ENCODE assay signal across 21 cellular contexts in the genomic region with DNA sequence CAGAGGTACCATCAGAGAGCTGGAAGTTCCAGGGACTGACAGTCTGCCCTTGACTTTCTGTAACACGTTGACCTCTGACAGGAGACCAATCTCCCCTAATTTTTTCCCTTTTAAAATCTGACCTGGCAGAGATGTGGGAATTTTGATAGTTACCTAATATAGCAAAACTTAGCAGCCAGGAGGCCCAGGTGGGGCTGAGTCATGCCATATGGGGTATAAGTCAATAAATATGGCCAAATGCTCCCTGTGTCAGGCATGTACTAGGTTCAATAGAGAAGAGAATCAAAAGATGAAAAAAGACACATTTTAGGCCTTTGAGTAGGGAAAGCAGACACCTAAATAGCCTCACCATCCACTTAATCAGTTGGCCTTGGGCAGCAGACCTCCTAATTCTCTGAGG. TPM values are rescaled to one million over a fixed set of nuclear protein-coding genes. Genes with fewer than 3 reads are reported as not detected.
A peak's percentile ranks its signal among the peaks of the same experiment; 100 is the strongest.
DNase-seq lines count a peak whose midpoint lies in the region; TF ChIP-seq lines count a peak whose summit lies in the region.
"Had no signal": no experiment of that assay in that cellular context is flagged by ENCODE, and none has a peak within 500 bp of the region (broad histone marks: within the 10 kb centered on the region; RNA-seq: fewer than 3 reads in every experiment).

No MANE protein-coding gene starts in this region.

- no peaks in the 10 kb centered on the region for H3K79me2 ChIP-seq in mammary epithelial cell (ENCODE audit: insufficient read depth, low read length)

- no peak overlapping the region for H3K4me3 ChIP-seq in mammary epithelial cell (replicated peaks in 1 of 3; ENCODE audit: insufficient read depth in 1 of 3, low read depth in 2 of 3, low read length in 3 of 3)
- no peak overlapping the region for H3K4me3 ChIP-seq in breast epithelium
- H3K4me3 ChIP-seq in sigmoid colon: no peak overlapping the region
- H3K4me3 ChIP-seq: GM23338 had no signal

- H3K9me3 ChIP-seq in mammary epithelial cell (replicated peaks; ENCODE audit: insufficient read depth, low read length): no peaks in the 10 kb centered on the region
- H3K9me3 ChIP-seq in breast epithelium: no peaks in the 10 kb centered on the region
- no peaks in the 10 kb centered on the region for H3K9me3 ChIP-seq in sigmoid colon
- H3K9me3 ChIP-seq: BE2C had no signal

- H3K36me3 Mint-ChIP-seq in endothelial cell (ENCODE audit: low read depth, unreplicated experiment): peaks cover 5% of the 10 kb centered on the region
- H3K36me3 Mint-ChIP-seq: CD4-positive, CD25-positive, alpha-beta regulatory T cell; CD8-positive, alpha-beta memory T cell; IgD-negative memory B cell had no signal

- CTCF ChIA-PET in mammary epithelial cell (lab: Charles Lee; ENCODE audit: low non-redundant PET): no interaction called here
- CTCF ChIA-PET in RWPE1 (lab: Yijun Ruan, JAX): interaction anchor here (0.8 to 1.3 kb wide), 3 partner anchors 21 to 217 kb away, joined by 3 to 4 read pairs (median 4); no protein-coding TSS in a partner anchor

- peak; percentile 72 for DNase-seq in mammary epithelial cell
- no peak for DNase-seq in breast epithelium (ENCODE audit: low spot score in 2 of 2)
- DNase-seq in RWPE1 (ENCODE audit: low spot score): peak; percentile 36
- DNase-seq in endothelial cell (ENCODE audit: low spot score): no peak
- peak; percentile 4 for DNase-seq in sigmoid colon
- no peak for DNase-seq in medulla oblongata (ENCODE audit: extremely low spot score)
- DNase-seq in NCI-H345 (lab: John Stamatoyannopoulos, UW): no peak
- DNase-seq: ACHN; BE2C; C1 segment of cervical spinal cord; CD4-positive, CD25-positive, alpha-beta regulatory T cell; CD8-positive, alpha-beta memory T cell; COR-L47; DMS153; DMS79; GDM1; H7; HFFc6 had no signal

- dilution Hi-C loops in mammary epithelial cell (cut with HindIII; ENCODE audit: low sequenced_read_pairs): no loop called here

- H3K9ac ChIP-seq in mammary epithelial cell (ENCODE audit: insufficient read depth, low read length): no peak overlapping the region

- POLR2A ChIA-PET in RWPE1 (lab: Yijun Ruan, JAX; ENCODE audit: low non-redundant PET): no interaction called here

- H3K27me3 ChIP-seq in mammary epithelial cell (ENCODE audit: insufficient read depth, low read length) (no peaks in the 10 kb centered on the region), breast epithelium (no peaks in the 10 kb centered on the region), sigmoid colon (no peaks in the 10 kb centered on the region)

- H3K4me1 Mint-ChIP-seq in endothelial cell (ENCODE audit: unreplicated experiment): peaks cover 55% of the 10 kb centered on the region

- H3K4me3 Mint-ChIP-seq in endothelial cell (ENCODE audit: unreplicated experiment): no peak overlapping the region
- H3K4me3 Mint-ChIP-seq: CD4-positive, CD25-positive, alpha-beta regulatory T cell; GM23338; HFFc6 had no signal

- 95% methylated on average over 1 of the region's 1 CpG for WGBS in mammary epithelial cell (ENCODE audit: low coverage, missing lambda C conversion rate)
- WGBS in sigmoid colon, 2 donors: 88 to 89% methylated on average over 1 of the region's 1 CpG

- H3K27ac Mint-ChIP-seq in endothelial cell (ENCODE audit: unreplicated experiment): peak overlapping the region; percentile 70
- H3K27ac Mint-ChIP-seq: CD4-positive, CD25-positive, alpha-beta regulatory T cell; CD8-positive, alpha-beta memory T cell; GM23338; HFFc6 had no signal

- no peaks in the 10 kb centered on the region for H4K20me1 ChIP-seq in mammary epithelial cell (ENCODE audit: insufficient read depth, low read length)

- H3K9me3 Mint-ChIP-seq in endothelial cell (ENCODE audit: unreplicated experiment): no peaks in the 10 kb centered on the region
- H3K9me3 Mint-ChIP-seq: CD8-positive, alpha-beta memory T cell; GM23338; HFFc6; IgD-negative memory B cell had no signal

- in situ Hi-C loops in mammary epithelial cell (cut with MboI; ENCODE audit: low sequenced_read_pairs in 2 of 2): loop anchor here in 1 of 2 donors (5.0 kb wide), 1 partner anchor 216 kb away; no protein-coding TSS in a partner anchor

- intact Hi-C loops in mammary epithelial cell (cut with micrococcal nuclease) (no loop called here), breast epithelium (cut with DNase I; ENCODE audit: low total_unique reads) (loop anchor here (10.0 kb wide), 2 partner anchors 104 to 244 kb away; no protein-coding TSS in a partner anchor), sigmoid colon (cut with DNase I) (no loop called here)

- H3K36me3 ChIP-seq in mammary epithelial cell (ENCODE audit: insufficient read depth, low read length): no peaks in the 10 kb centered on the region
- no peaks in the 10 kb centered on the region for H3K36me3 ChIP-seq in breast epithelium
- no peaks in the 10 kb centered on the region for H3K36me3 ChIP-seq in sigmoid colon
- H3K36me3 ChIP-seq: BE2C had no signal

- H3K4me1 ChIP-seq in mammary epithelial cell (ENCODE audit: insufficient read depth, low read length) (peaks cover 46% of the 10 kb centered on the region), breast epithelium (peaks cover 1 to 2% of the 10 kb centered on the region in 2 donors), sigmoid colon (peaks cover 0 to 9% (median 4%) of the 10 kb centered on the region in 4 donors)

- H2AFZ ChIP-seq in mammary epithelial cell (ENCODE audit: low read depth, low read length): no peak overlapping the region
- H2AFZ ChIP-seq: GM23338 had no signal

- no peak for TF ChIP-seq EP300 in sigmoid colon (IDR thresholded peaks at IDR 0.05)

- TF ChIP-seq CTCF in mammary epithelial cell (conservative IDR thresholded peaks at IDR 0.05 in 1 of 2, IDR thresholded peaks at IDR 0.05 in 1 of 2; ENCODE audit: extremely low read depth in 1 of 2, insufficient read depth in 1 of 2, low read depth in 1 of 2, low read length in 2 of 2) (no peak), breast epithelium (IDR thresholded peaks at IDR 0.05) (no peak), RWPE1 (conservative IDR thresholded peaks at IDR 0.05; ENCODE audit: low read depth) (no peak), endothelial cell (IDR thresholded peaks at IDR 0.05; ENCODE audit: unreplicated experiment) (no peak), sigmoid colon (IDR thresholded peaks at IDR 0.05) (no peak)

- no TSS peak for BruUV-seq in mammary epithelial cell (replicated peaks; lab: Mats Ljungman, UMichigan)

- peak overlapping the region; percentile 2 for H3K4me2 ChIP-seq in mammary epithelial cell (ENCODE audit: insufficient read depth, low read depth, low read length)
- H3K4me2 ChIP-seq: GM23338 had no signal

- H3K27me3 Mint-ChIP-seq in endothelial cell (ENCODE audit: unreplicated experiment): peaks cover 1% of the 10 kb centered on the region
- H3K27me3 Mint-ChIP-seq: CD4-positive, CD25-positive, alpha-beta regulatory T cell had no signal

- TF ChIP-seq POLR2A in breast epithelium (IDR thresholded peaks at IDR 0.05): no peak
- no peak for TF ChIP-seq POLR2A in sigmoid colon (IDR thresholded peaks at IDR 0.05)

- no peak overlapping the region for H3K27ac ChIP-seq in mammary epithelial cell (ENCODE audit: insufficient read depth, low read depth, low read length)
- H3K27ac ChIP-seq in breast epithelium: no peak overlapping the region
- no peak overlapping the region for H3K27ac ChIP-seq in RWPE1
- H3K27ac ChIP-seq in sigmoid colon: no peak overlapping the region
- H3K27ac ChIP-seq: HL-60 had no signal

RNA-seq across cellular contexts. Expression of a gene that starts 6.1 kb away (rescaled TPM):
- total RNA-seq in mammary epithelial cell (1 to 10 TPM; 1.2 to 6.9 TPM), breast epithelium (10 to 100 TPM; 14.9 to 20.6 (median 15.2) TPM), endothelial cell (ENCODE audit: unreplicated experiment) (163 TPM), sigmoid colon (10 to 100 TPM; 19.8 to 32.4 (median 22.2) TPM)
- polyA plus RNA-seq in mammary epithelial cell (4.0 TPM), sigmoid colon (10 to 100 TPM in 2 of 3 donors, 1 to 10 TPM in 1; 7.9 to 19.2 (median 15.5) TPM)
- 2.5 TPM for polyA minus RNA-seq in mammary epithelial cell

RNA-seq across cellular contexts. Expression of a gene that starts 22.6 kb away (rescaled TPM):
- total RNA-seq in mammary epithelial cell (100 to 1,000 TPM in 1 of 2 donors, 10 to 100 TPM in 1; 96.6 to 125 TPM), breast epithelium (100 to 1,000 TPM; 154 to 165 (median 164) TPM), endothelial cell (ENCODE audit: unreplicated experiment) (93.2 TPM), sigmoid colon (100 to 1,000 TPM; 155 to 247 (median 169) TPM)
- polyA plus RNA-seq in mammary epithelial cell (167 TPM), sigmoid colon (100 to 1,000 TPM; 133 to 267 (median 172) TPM)
- 144 TPM for polyA minus RNA-seq in mammary epithelial cell

RNA-seq across cellular contexts. Expression of a gene that starts 35.7 kb away (rescaled TPM):
- 10 to 100 TPM; 11.3 to 22.6 TPM for total RNA-seq in mammary epithelial cell
- 15.7 TPM for polyA plus RNA-seq in mammary epithelial cell
- 44.1 TPM for polyA minus RNA-seq in mammary epithelial cell
- 10 to 100 TPM; 14.6 to 25.2 (median 18.6) TPM for total RNA-seq in breast epithelium
- 19.0 TPM for total RNA-seq in endothelial cell (ENCODE audit: unreplicated experiment)
- 10 to 100 TPM; 16.8 to 26.5 (median 19.6) TPM for total RNA-seq in sigmoid colon
- polyA plus RNA-seq in sigmoid colon: 10 to 100 TPM; 14.8 to 48.3 (median 22.2) TPM

Comparison
In these comparisons a context has a peak if more than half of its experiments do, and no peak if none do; other contexts are left out.
1. DNase-seq: peak in mammary epithelial cell (single experiment), RWPE1 (single experiment) and sigmoid colon (single experiment); none in breast epithelium (0 of 2), endothelial cell (single experiment), medulla oblongata (single experiment) and NCI-H345 (single experiment).